14 cellular contexts compared by ENCODE assay signal in the genomic region with DNA sequence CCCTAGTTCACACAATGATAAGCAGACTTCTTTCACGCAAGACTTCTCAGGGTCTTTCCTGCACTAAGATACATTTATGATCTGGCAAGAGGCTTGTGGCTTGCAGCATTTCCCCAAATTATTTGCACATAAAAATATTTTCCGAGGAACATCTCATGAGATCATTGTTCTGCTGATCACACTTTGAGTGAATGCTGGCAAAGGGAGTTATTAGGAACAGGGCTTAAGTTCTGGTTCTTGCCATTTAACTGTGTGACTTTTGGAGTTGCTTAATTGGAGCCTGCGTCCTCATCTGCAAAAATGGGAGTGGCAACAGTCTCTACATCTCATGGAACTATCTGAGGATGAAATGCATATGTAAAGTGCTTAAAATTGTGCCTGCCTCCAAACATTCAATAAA. TPM values are rescaled to one million over a fixed set of nuclear protein-coding genes. Genes with fewer than 3 reads are reported as not detected.
DNase-seq lines count a peak whose midpoint lies in the region; ATAC-seq and TF ChIP-seq lines count a peak whose summit lies in the region.
"Had no signal": no experiment of that assay in that cellular context is flagged by ENCODE, and none has a peak within 500 bp of the region (broad histone marks: within the 10 kb centered on the region; RNA-seq: fewer than 3 reads in every experiment).

No MANE protein-coding gene starts in this region.

- H3K36me3 Mint-ChIP-seq in osteocyte (ENCODE audit: unreplicated experiment) (peaks cover 3% of the 10 kb centered on the region), endodermal cell (ENCODE audit: low read depth) (no peaks in the 10 kb centered on the region)

- H3K36me3 ChIP-seq in left ventricle myocardium inferior = no peaks in the 10 kb centered on the region
- no peaks in the 10 kb centered on the region for H3K36me3 ChIP-seq in endodermal cell (ENCODE audit: control insufficient read depth, insufficient read depth, low read length)
- no peaks in the 10 kb centered on the region for H3K36me3 ChIP-seq in SJCRH30
- H3K36me3 ChIP-seq: adrenal gland had no signal

- H3K27me3 ChIP-seq in left ventricle myocardium inferior (ENCODE audit: low read depth) = no peaks in the 10 kb centered on the region
- H3K27me3 ChIP-seq in endodermal cell (ENCODE audit: control insufficient read depth, insufficient read depth, low read length, poor library complexity, severe bottlenecking) = no peaks in the 10 kb centered on the region
- H3K27me3 ChIP-seq in SJCRH30 = no peaks in the 10 kb centered on the region
- H3K27me3 ChIP-seq: adrenal gland had no signal

- no peaks in the 10 kb centered on the region for H3K9me3 ChIP-seq in left ventricle myocardium inferior (replicated peaks)
- H3K9me3 ChIP-seq in endodermal cell (ENCODE audit: control insufficient read depth, low read length) = no peaks in the 10 kb centered on the region
- no peaks in the 10 kb centered on the region for H3K9me3 ChIP-seq in SJCRH30 (replicated peaks)
- H3K9me3 ChIP-seq: adrenal gland had no signal

- H3K27me3 Mint-ChIP-seq in osteocyte (ENCODE audit: unreplicated experiment) = no peaks in the 10 kb centered on the region
- no peaks in the 10 kb centered on the region for H3K27me3 Mint-ChIP-seq in endodermal cell (ENCODE audit: insufficient read depth)
- H3K27me3 Mint-ChIP-seq: activated T-cell treated with anti-CD3 and anti-CD28 coated beads, Interleukin-2, amount 50 U/mL, for 24 hours had no signal

- no peak overlapping the region for H3K9ac ChIP-seq in endodermal cell (ENCODE audit: extremely low read depth, low read length, poor library complexity, severe bottlenecking)

- intact Hi-C loops in left ventricle myocardium inferior (cut with micrococcal nuclease) (no loop called here), Right ventricle myocardium inferior (cut with DNase I) (no loop called here)

- TF ChIP-seq CTCF in left ventricle myocardium inferior (IDR thresholded peaks at IDR 0.05; ENCODE audit: borderline replicate concordance) (no peak), choroid plexus epithelial cell (conservative IDR thresholded peaks at IDR 0.05; ENCODE audit: low read depth, low read length) (no peak), osteocyte (IDR thresholded peaks at IDR 0.05) (no peak), endodermal cell (conservative IDR thresholded peaks at IDR 0.05) (no peak)

- ATAC-seq in Right ventricle myocardium inferior (no peak), GM21515 (IDR thresholded peaks at IDR 0.05; ENCODE audit: unreplicated experiment) (no peak)

- H3K27ac Mint-ChIP-seq in osteocyte (ENCODE audit: unreplicated experiment) (peak overlapping the region; percentile 96), endodermal cell (no peak overlapping the region)

- H3K4me1 ChIP-seq in left ventricle myocardium inferior = peaks cover 61% of the 10 kb centered on the region
- H3K4me1 ChIP-seq in endodermal cell (ENCODE audit: control insufficient read depth, insufficient read depth, low read length) = peaks cover 19% of the 10 kb centered on the region
- H3K4me1 ChIP-seq in SJCRH30 = peaks cover 58% of the 10 kb centered on the region

- H3K4me3 Mint-ChIP-seq in osteocyte (ENCODE audit: unreplicated experiment) (no peak overlapping the region), endodermal cell (no peak overlapping the region)

- H3K4me1 Mint-ChIP-seq in osteocyte (ENCODE audit: unreplicated experiment) (peaks cover 58% of the 10 kb centered on the region), endodermal cell (peaks cover 23% of the 10 kb centered on the region)

- WGBS in endodermal cell (ENCODE audit: insufficient coverage in 1 of 2, insufficient read length in 1 of 2), 2 experiments = 96 to 100% methylated on average over 2 to 3 of the region's 3 CpGs

- H3K27ac ChIP-seq in left ventricle myocardium inferior (replicated peaks) (peak overlapping the region; percentile 83), endodermal cell (ENCODE audit: low read depth, low read length) (no peak overlapping the region), SJCRH30 (no peak overlapping the region; the same call in 1 of the 2 replicates)

- no peaks in the 10 kb centered on the region for H3K9me3 Mint-ChIP-seq in osteocyte (ENCODE audit: unreplicated experiment)
- no peaks in the 10 kb centered on the region for H3K9me3 Mint-ChIP-seq in endodermal cell
- H3K9me3 Mint-ChIP-seq: activated T-cell treated with anti-CD3 and anti-CD28 coated beads, Interleukin-2, amount 50 U/mL, for 24 hours had no signal

- DNase-seq in left ventricle myocardium inferior (no peak), Right ventricle myocardium inferior (ENCODE audit: missing footprints) (no peak), choroid plexus epithelial cell (ENCODE audit: low read depth) (peak; percentile 25), osteocyte (ENCODE audit: extremely low spot score, unreplicated experiment) (no peak), endodermal cell (no peak), NCI-H510A (lab: John Stamatoyannopoulos, UW) (no peak), SJCRH30 (no peak)
- DNase-seq: activated CD4-positive, alpha-beta T cell treated with anti-CD3 and anti-CD28 coated beads for 48 hours; activated T-cell treated with anti-CD3 and anti-CD28 coated beads, Interleukin-2, amount 50 U/mL, for 24 hours; adrenal gland; DMS53; stimulated activated naive CD4-positive, alpha-beta T cell; T-helper 2 cell had no signal

- H3K4me3 ChIP-seq in left ventricle myocardium inferior (no peak overlapping the region), choroid plexus epithelial cell (ENCODE audit: low read depth, low read length) (no peak overlapping the region), endodermal cell (ENCODE audit: low read length) (no peak overlapping the region), SJCRH30 (no peak overlapping the region)
- H3K4me3 ChIP-seq: adrenal gland had no signal

RNA-seq across cellular contexts. Expression of a gene that starts 50.2 kb away (rescaled TPM):
- total RNA-seq in left ventricle myocardium inferior = 65.0 TPM
- 53.8 TPM for total RNA-seq in Right ventricle myocardium inferior
- 43.3 and 45.3 TPM in 2 replicates for total RNA-seq in osteocyte
- 10 to 100 TPM; 48.0 to 52.4 TPM for total RNA-seq in endodermal cell
- 31.4 TPM for polyA plus RNA-seq in endodermal cell (2013, experiment 1 of 2)
- 34.8 TPM for polyA plus RNA-seq in endodermal cell (2013, experiment 2 of 2)
- 103 and 126 TPM in 2 replicates for total RNA-seq in SJCRH30 (2014; rRNA removed; shearing (Covaris generic))
